Comparison of ENCODE assay signal across 17 cellular contexts in the genomic region with DNA sequence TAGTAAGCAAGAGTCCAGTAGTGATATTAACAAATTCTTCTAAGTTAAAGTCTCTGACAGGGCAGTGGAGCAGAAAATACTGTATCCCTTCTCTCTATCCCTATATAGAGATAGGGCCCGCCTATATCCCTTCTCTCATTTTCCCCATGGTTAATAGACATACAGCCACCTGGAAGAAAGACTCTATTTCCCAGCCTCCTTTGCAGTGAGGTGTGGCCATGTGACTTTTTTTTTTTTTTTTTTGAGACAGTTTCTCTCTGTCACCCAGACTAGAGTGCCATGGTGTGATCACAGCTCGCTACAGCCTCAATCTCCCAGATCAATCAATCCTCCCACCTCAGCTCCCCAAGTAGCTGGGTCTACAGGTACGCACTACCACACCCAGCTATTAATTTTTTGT. TPM values are rescaled to one million over a fixed set of nuclear protein-coding genes. Genes with fewer than 3 reads are reported as not detected.
A peak's percentile ranks its signal among the peaks of the same experiment; 100 is the strongest.
DNase-seq lines count a peak whose midpoint lies in the region; ATAC-seq, FAIRE-seq and TF ChIP-seq lines count a peak whose summit lies in the region.
"Had no signal": no experiment of that assay in that cellular context is flagged by ENCODE, and none has a peak within 500 bp of the region (broad histone marks: within the 10 kb centered on the region; RNA-seq: fewer than 3 reads in every experiment).

No MANE protein-coding gene starts in this region.

- POLR2A ChIA-PET in WTC11 (lab: Charles Lee), result no interaction called here

- H3K4me1 ChIP-seq in cardiac muscle cell (ENCODE audit: low read depth), result peaks cover 26% of the 10 kb centered on the region
- peaks cover 46% of the 10 kb centered on the region for H3K4me1 ChIP-seq in psoas muscle

- H3K9me3 ChIP-seq in cardiac muscle cell (ENCODE audit: low read depth), result no peaks in the 10 kb centered on the region
- H3K9me3 ChIP-seq in psoas muscle, result no peaks in the 10 kb centered on the region
- H3K9me3 ChIP-seq: BLaER1 had no signal

- ATAC-seq in WTC11 (peak; percentile 60), psoas muscle (no peak)

- H3K9me3 Mint-ChIP-seq in WTC11, result no peaks in the 10 kb centered on the region
- H3K9me3 Mint-ChIP-seq: CD4-positive, alpha-beta memory T cell had no signal

- WGBS in psoas muscle, 3 donors, result 83 to 90% (median 87%) methylated on average over 3 of the region's 3 CpGs

- H3K27me3 Mint-ChIP-seq in WTC11 (ENCODE audit: low read depth), result no peaks in the 10 kb centered on the region
- H3K27me3 Mint-ChIP-seq: CD4-positive, alpha-beta memory T cell had no signal

- no peak for TF ChIP-seq POLR2A in GM12892 (IDR thresholded peaks at IDR 0.05; ENCODE audit: low read depth, low read length)

- H3K36me3 Mint-ChIP-seq in WTC11, result no peaks in the 10 kb centered on the region

- DNase-seq in cardiac muscle cell (ENCODE audit: low read depth in 1 of 2, low spot score in 1 of 2) (no peak), cardiac septum (ENCODE audit: low spot score) (no peak), WTC11 (ENCODE audit: low spot score) (no peak), psoas muscle (no peak), GM12892 (ENCODE audit: insufficient read length) (no peak)
- no peak for DNase-seq in activated CD4-positive, CD25-positive, alpha-beta regulatory T cell (lab: John Stamatoyannopoulos, UW)
- DNase-seq: Calu3; CD4-positive, alpha-beta memory T cell; NCI-H1436; NCI-H2029; NCI-H446; NCI-H69; SHP77 treated with DMSO at 0.1 percent for 48 hours had no signal

- H3K36me3 ChIP-seq in cardiac muscle cell (peaks cover 27% of the 10 kb centered on the region), psoas muscle (ENCODE audit: insufficient read depth in 1 of 2, low read depth in 1 of 2) (peaks cover 0 to 36% of the 10 kb centered on the region in 2 donors)

- no peak for TF ChIP-seq RAD21 in Ishikawa (IDR thresholded peaks at IDR 0.05; ENCODE audit: low read depth)

- no peak for TF ChIP-seq CTCF in cardiac muscle cell (IDR thresholded peaks at IDR 0.05; ENCODE audit: low read depth, low read length)
- TF ChIP-seq CTCF in WTC11 (IDR thresholded peaks at IDR 0.05), result no peak
- no peak for TF ChIP-seq CTCF in psoas muscle (IDR thresholded peaks at IDR 0.05)

- H3K4me3 Mint-ChIP-seq in WTC11, result no peak overlapping the region
- H3K4me3 Mint-ChIP-seq: CD4-positive, alpha-beta memory T cell had no signal

- H3K27ac Mint-ChIP-seq in WTC11, result no peak overlapping the region
- H3K27ac Mint-ChIP-seq: CD4-positive, alpha-beta memory T cell had no signal

- H3K27ac ChIP-seq in cardiac muscle cell (peak overlapping the region; percentile 85), psoas muscle (peak overlapping the region; percentile 98)
- H3K27ac ChIP-seq: BLaER1 had no signal

- no peaks in the 10 kb centered on the region for H3K27me3 ChIP-seq in cardiac muscle cell
- no peaks in the 10 kb centered on the region for H3K27me3 ChIP-seq in psoas muscle (ENCODE audit: insufficient read depth in 3 of 3, low read length in 2 of 3)
- H3K27me3 ChIP-seq: BLaER1 had no signal

- no peak for FAIRE-seq in GM12892 (lab: Jason Lieb, UNC)
- FAIRE-seq: H54, RCC 7860 had no signal

- CTCF ChIA-PET in WTC11 (lab: Charles Lee), result interaction anchor here (1.0 kb wide), 1 partner anchor 235 kb away, joined by 3 read pairs; no protein-coding TSS in a partner anchor

- intact Hi-C loops in cardiac septum (cut with DNase I) (no loop called here), psoas muscle (cut with DNase I) (no loop called here)

- TF ChIP-seq EP300 in Ishikawa (IDR thresholded peaks at IDR 0.05; ENCODE audit: borderline replicate concordance), result no peak

- H3K4me3 ChIP-seq in cardiac muscle cell, result no peak overlapping the region
- H3K4me3 ChIP-seq in psoas muscle, result no peak overlapping the region
- H3K4me3 ChIP-seq: BLaER1 had no signal

- 0 out of 2 replicates have a peak, but pooled peaks cover 2% of the 10 kb centered on the region for H3K4me1 Mint-ChIP-seq in WTC11
- H3K4me1 Mint-ChIP-seq: CD4-positive, alpha-beta memory T cell had no signal

TF ChIP-seq in Ishikawa, 13 proteins besides CTCF, POLR2A, EP300 and RAD21:
- TF ChIP-seq, protein P1, sequence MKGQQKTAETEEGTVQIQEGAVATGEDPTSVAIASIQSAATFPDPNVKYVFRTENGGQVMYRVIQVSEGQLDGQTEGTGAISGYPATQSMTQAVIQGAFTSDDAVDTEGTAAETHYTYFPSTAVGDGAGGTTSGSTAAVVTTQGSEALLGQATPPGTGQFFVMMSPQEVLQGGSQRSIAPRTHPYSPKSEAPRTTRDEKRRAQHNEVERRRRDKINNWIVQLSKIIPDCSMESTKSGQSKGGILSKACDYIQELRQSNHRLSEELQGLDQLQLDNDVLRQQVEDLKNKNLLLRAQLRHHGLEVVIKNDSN (IDR thresholded peaks at IDR 0.05), result peak; percentile 76
- TF ChIP-seq YY1 (IDR thresholded peaks at IDR 0.05; ENCODE audit: low read depth) (no peak), FOXM1 (IDR thresholded peaks at IDR 0.05; ENCODE audit: borderline replicate concordance, low read depth) (no peak)
TF ChIP-seq in Ishikawa: peak in this region for 1.

TF ChIP-seq in WTC11, 78 proteins besides CTCF, POLR2A, EP300 and RAD21 (continues in another document):
- TF ChIP-seq, protein P1 (CRISPR knock-in tag; IDR thresholded peaks at IDR 0.05), result peak; percentile 81
- TF ChIP-seq, protein P2, sequence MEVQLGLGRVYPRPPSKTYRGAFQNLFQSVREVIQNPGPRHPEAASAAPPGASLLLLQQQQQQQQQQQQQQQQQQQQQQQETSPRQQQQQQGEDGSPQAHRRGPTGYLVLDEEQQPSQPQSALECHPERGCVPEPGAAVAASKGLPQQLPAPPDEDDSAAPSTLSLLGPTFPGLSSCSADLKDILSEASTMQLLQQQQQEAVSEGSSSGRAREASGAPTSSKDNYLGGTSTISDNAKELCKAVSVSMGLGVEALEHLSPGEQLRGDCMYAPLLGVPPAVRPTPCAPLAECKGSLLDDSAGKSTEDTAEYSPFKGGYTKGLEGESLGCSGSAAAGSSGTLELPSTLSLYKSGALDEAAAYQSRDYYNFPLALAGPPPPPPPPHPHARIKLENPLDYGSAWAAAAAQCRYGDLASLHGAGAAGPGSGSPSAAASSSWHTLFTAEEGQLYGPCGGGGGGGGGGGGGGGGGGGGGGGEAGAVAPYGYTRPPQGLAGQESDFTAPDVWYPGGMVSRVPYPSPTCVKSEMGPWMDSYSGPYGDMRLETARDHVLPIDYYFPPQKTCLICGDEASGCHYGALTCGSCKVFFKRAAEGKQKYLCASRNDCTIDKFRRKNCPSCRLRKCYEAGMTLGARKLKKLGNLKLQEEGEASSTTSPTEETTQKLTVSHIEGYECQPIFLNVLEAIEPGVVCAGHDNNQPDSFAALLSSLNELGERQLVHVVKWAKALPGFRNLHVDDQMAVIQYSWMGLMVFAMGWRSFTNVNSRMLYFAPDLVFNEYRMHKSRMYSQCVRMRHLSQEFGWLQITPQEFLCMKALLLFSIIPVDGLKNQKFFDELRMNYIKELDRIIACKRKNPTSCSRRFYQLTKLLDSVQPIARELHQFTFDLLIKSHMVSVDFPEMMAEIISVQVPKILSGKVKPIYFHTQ (CRISPR knock-in tag; IDR thresholded peaks at IDR 0.05), result no peak
- TF ChIP-seq ZNF671 (CRISPR knock-in tag; IDR thresholded peaks at IDR 0.05) (no peak), ZNF396 (CRISPR knock-in tag; IDR thresholded peaks at IDR 0.05; ENCODE audit: borderline replicate concordance) (no peak)
- TF ChIP-seq, protein P3, sequence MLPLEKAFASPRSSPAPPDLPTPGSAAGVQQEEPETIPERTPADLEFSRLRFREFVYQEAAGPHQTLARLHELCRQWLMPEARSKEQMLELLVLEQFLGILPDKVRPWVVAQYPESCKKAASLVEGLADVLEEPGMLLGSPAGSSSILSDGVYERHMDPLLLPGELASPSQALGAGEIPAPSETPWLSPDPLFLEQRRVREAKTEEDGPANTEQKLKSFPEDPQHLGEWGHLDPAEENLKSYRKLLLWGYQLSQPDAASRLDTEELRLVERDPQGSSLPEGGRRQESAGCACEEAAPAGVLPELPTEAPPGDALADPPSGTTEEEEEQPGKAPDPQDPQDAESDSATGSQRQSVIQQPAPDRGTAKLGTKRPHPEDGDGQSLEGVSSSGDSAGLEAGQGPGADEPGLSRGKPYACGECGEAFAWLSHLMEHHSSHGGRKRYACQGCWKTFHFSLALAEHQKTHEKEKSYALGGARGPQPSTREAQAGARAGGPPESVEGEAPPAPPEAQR (CRISPR knock-in tag; IDR thresholded peaks at IDR 0.05), result no peak
- TF ChIP-seq, protein P4, sequence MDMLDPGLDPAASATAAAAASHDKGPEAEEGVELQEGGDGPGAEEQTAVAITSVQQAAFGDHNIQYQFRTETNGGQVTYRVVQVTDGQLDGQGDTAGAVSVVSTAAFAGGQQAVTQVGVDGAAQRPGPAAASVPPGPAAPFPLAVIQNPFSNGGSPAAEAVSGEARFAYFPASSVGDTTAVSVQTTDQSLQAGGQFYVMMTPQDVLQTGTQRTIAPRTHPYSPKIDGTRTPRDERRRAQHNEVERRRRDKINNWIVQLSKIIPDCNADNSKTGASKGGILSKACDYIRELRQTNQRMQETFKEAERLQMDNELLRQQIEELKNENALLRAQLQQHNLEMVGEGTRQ (CRISPR knock-in tag; IDR thresholded peaks at IDR 0.05), result peak; percentile 83

RNA-seq across cellular contexts. Expression of a gene that starts 16.7 kb away (rescaled TPM):
- total RNA-seq in cardiac muscle cell, result 24.1 and 37.9 TPM in 2 replicates
- 47.8 and 52.3 TPM in 2 replicates for polyA plus RNA-seq in cardiac muscle cell
- 21.3 TPM for total RNA-seq in cardiac septum
- 47.6 to 56.3 TPM (median 52.8 TPM) in 3 replicates for total RNA-seq in WTC11 (2021)
- 10 to 100 TPM; 14.7 to 28.4 (median 22.8) TPM for total RNA-seq in psoas muscle
- polyA plus RNA-seq in psoas muscle, result 10 to 100 TPM; 25.8 to 43.3 (median 26.2) TPM
- 26.7 TPM for polyA plus RNA-seq in GM12892 (2012; ENCODE audit: missing spikeins)

RNA-seq across cellular contexts. Expression of a gene that starts 25.5 kb away (rescaled TPM):
- total RNA-seq in cardiac muscle cell, result 408 and 409 TPM in 2 replicates
- polyA plus RNA-seq in cardiac muscle cell, result 329 and 393 TPM in 2 replicates
- total RNA-seq in cardiac septum, result 167 TPM
- 5.3 to 6.3 TPM (median 6.2 TPM) in 3 replicates for total RNA-seq in WTC11 (2021)
- total RNA-seq in psoas muscle, result 100 to 1,000 TPM; 102 to 150 (median 129) TPM
- 100 to 1,000 TPM in 2 of 3 donors, 10 to 100 TPM in 1; 36.6 to 196 (median 165) TPM for polyA plus RNA-seq in psoas muscle
- polyA plus RNA-seq in GM12892 (2012; ENCODE audit: missing spikeins), result 1.0 TPM

Comparison
In these comparisons a context has a peak if more than half of its experiments do, and no peak if none do; other contexts are left out.
1. RNA of a gene that starts 25.5 kb away (total RNA-seq): 408 to 409 TPM in cardiac muscle cell, 167 TPM in cardiac septum (single experiment) and 102 to 150 TPM in psoas muscle; 5.3 to 6.3 TPM in WTC11; every median in the first group is over 10 times any median in the second.